Comparison of ENCODE assay signal across 21 cellular contexts in the genomic region with DNA sequence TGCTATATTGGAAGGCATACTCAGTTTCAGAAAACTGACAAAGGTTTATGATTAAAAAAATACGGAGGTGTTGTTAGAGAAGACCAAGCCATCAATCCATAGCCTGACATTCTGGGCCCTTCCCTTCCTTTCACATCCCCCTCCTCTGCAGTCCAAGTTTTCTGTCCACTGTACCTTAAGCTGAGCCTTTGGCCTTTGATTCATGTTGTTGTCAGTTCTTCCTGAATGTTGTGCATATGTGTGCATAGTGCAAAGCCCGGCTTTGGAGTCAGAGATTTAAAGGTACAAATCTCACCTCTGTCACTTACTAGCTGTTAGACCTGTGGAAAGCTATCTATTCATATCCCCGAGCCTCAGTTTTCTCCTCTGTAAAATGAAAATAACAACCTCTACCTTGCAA.
"Had no signal": no experiment of that assay in that cellular context is flagged by ENCODE, and none has a peak within 500 bp of the region (broad histone marks: within the 10 kb centered on the region; RNA-seq: fewer than 3 reads in every experiment).

No MANE protein-coding gene starts in this region.

- H3K36me3 ChIP-seq: brain microvascular endothelial cell, cardiac muscle cell, SJCRH30 had no signal

- ATAC-seq: activated CD4-positive, CD25-positive, alpha-beta regulatory T cell treated with anti-CD3 and anti-CD28 coated beads, Interleukin-2, amount 50 U/mL, for 24 hours; activated CD8-positive, alpha-beta memory T cell treated with anti-CD3 and anti-CD28 coated beads, Interleukin-2, amount 10 ng/mL, durations not matched to agents 7 days and 5 days; Panc1; Right ventricle myocardium inferior had no signal

- DNase-seq: activated CD4-positive, alpha-beta T cell treated with anti-CD3 and anti-CD28 coated beads for 4 hours; activated CD4-positive, alpha-beta T cell treated with anti-CD3 and anti-CD28 coated beads, Interleukin-2, amount 50 U/mL, for 48 hours; activated CD8-positive, alpha-beta memory T cell treated with anti-CD3 and anti-CD28 coated beads, Interleukin-2, amount 10 ng/mL, durations not matched to agents 7 days and 5 days; activated effector memory CD4-positive, alpha-beta T cell treated with Interleukin-2 at 50 U/mL for 16 hours; activated naive CD4-positive, alpha-beta T cell; activated T-cell treated with anti-CD3 and anti-CD28 coated beads, Interleukin-2, amount 50 U/mL, for 24 hours; aorta; brain microvascular endothelial cell; NCI-H1092; NCI-H1930; NCI-H2227 treated with DMSO at 0.1 percent for 48 hours; NCI-H446 treated with DMSO at 0.1 percent for 48 hours; NCI-H748 treated with DMSO at 0.1 percent for 48 hours; OCI-M1; RPMI8226 had no signal

- H3K27me3 ChIP-seq: brain microvascular endothelial cell, cardiac muscle cell, SJCRH30 had no signal

- H3K27ac ChIP-seq: brain microvascular endothelial cell, cardiac muscle cell, KMS-11 had no signal

- H3K4me3 ChIP-seq: cardiac muscle cell, SJCRH30 had no signal
